Comparison of ENCODE assay signal across 8 cellular contexts in the genomic region with DNA sequence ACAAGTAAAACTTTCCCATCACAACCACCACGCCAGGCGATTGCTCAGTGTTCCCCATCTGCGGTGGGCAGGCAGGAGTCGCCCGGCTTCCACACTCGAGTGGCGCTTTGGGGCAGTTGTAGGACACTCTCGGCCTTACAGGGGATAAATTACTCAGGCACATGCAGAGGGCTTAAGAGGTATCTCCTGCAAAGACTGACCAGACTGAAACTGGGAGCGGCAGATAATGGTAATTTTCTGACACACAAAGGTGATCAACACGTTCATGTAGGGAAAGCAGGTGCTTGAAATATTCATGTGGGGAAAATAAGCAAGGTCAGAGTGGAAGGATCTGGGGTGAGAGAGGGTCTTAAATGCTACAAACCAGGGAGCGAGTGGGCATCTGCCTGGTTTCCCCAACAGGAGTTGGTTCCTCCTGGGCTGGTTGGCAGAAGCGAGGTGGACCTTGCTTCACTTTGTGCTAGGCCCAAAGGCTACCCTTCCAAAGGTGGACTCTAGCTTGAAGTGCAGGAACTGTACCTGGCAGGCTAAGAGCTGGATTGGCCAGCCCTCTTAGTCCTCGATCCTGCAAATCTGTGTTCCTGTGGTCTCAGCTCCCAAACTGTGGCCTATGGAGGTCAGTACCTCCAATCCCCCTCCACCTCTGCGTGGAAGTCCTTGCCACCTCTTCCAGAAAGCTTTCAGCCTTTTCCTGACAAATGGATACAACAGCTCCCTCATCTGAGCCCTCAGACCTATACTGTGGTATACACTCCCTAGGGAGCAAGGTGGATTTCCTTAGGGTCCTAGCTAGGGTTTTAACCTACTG. TPM values are rescaled to one million over a fixed set of nuclear protein-coding genes. Genes with fewer than 3 reads are reported as not detected.
DNase-seq lines count a peak whose midpoint lies in the region; ATAC-seq lines count a peak whose summit lies in the region.

No MANE protein-coding gene starts in this region.

- POLR2A ChIA-PET in activated CD4-positive, alpha-beta memory T cell treated with anti-CD3 and anti-CD28 coated beads for 36 hours (lab: Charles Lee) = interaction anchor here (0.9 to 2.7 kb wide), 6 partner anchors 9 to 95 kb away, joined by 3 to 16 read pairs (median 5); no protein-coding TSS in a partner anchor

- H3K9me3 Mint-ChIP-seq in activated CD4-positive, alpha-beta memory T cell treated with anti-CD3 and anti-CD28 coated beads for 36 hours = no peaks in the 10 kb centered on the region
- H3K9me3 Mint-ChIP-seq in stimulated activated memory B cell treated with anti-CD40 and anti-IgM and Interleukin-4, amounts not matched to agents 10 μg/mL and 1 μg/mL and 100 μg/mL, for 72 hours = no peaks in the 10 kb centered on the region

- peak overlapping the region; percentile 77 for H3K4me3 ChIP-seq in iPS-18c (ENCODE audit: insufficient read depth, low read depth, low read length)

- ATAC-seq in stimulated activated memory B cell treated with anti-CD40 and anti-IgM and Interleukin-4, amounts not matched to agents 10 μg/mL and 1 μg/mL and 100 μg/mL, for 72 hours = peak; percentile 31
- ATAC-seq in HG03039 (IDR thresholded peaks at IDR 0.05; ENCODE audit: unreplicated experiment) (no peak), HG03159 (IDR thresholded peaks at IDR 0.05; ENCODE audit: unreplicated experiment) (no peak)

- peak; percentile 17 for DNase-seq in NCI-H2107 treated with DMSO at 0.1 percent for 48 hours (lab: John Stamatoyannopoulos, UW; ENCODE audit: unreplicated experiment)
- DNase-seq in NCI-H2107 (lab: John Stamatoyannopoulos, UW) = no peak
- peak; percentile 68 for DNase-seq in activated CD4-positive, alpha-beta memory T cell treated with anti-CD3 and anti-CD28 coated beads for 36 hours
- DNase-seq in hepatic stellate cell (ENCODE audit: low spot score) = no peak

- intact Hi-C loops in activated CD4-positive, alpha-beta memory T cell treated with anti-CD3 and anti-CD28 coated beads for 36 hours (cut with micrococcal nuclease) = no loop called here

- H3K36me3 Mint-ChIP-seq in activated CD4-positive, alpha-beta memory T cell treated with anti-CD3 and anti-CD28 coated beads for 36 hours = peaks cover 34% of the 10 kb centered on the region
- H3K36me3 Mint-ChIP-seq in stimulated activated memory B cell treated with anti-CD40 and anti-IgM and Interleukin-4, amounts not matched to agents 10 μg/mL and 1 μg/mL and 100 μg/mL, for 72 hours = peaks cover 20% of the 10 kb centered on the region

- no peaks in the 10 kb centered on the region for H3K27me3 Mint-ChIP-seq in activated CD4-positive, alpha-beta memory T cell treated with anti-CD3 and anti-CD28 coated beads for 36 hours
- peaks cover 11% of the 10 kb centered on the region for H3K27me3 Mint-ChIP-seq in stimulated activated memory B cell treated with anti-CD40 and anti-IgM and Interleukin-4, amounts not matched to agents 10 μg/mL and 1 μg/mL and 100 μg/mL, for 72 hours

- peak overlapping the region; percentile 71 for H3K4me3 Mint-ChIP-seq in activated CD4-positive, alpha-beta memory T cell treated with anti-CD3 and anti-CD28 coated beads for 36 hours
- peak overlapping the region; percentile 60 for H3K4me3 Mint-ChIP-seq in stimulated activated memory B cell treated with anti-CD40 and anti-IgM and Interleukin-4, amounts not matched to agents 10 μg/mL and 1 μg/mL and 100 μg/mL, for 72 hours

- CTCF ChIA-PET in activated CD4-positive, alpha-beta memory T cell treated with anti-CD3 and anti-CD28 coated beads for 36 hours (lab: Charles Lee) = interaction anchor here (0.7 to 1.5 kb wide), 2 partner anchors 12 to 85 kb away, joined by 3 to 4 read pairs; no protein-coding TSS in a partner anchor

- H3K27ac Mint-ChIP-seq in activated CD4-positive, alpha-beta memory T cell treated with anti-CD3 and anti-CD28 coated beads for 36 hours = peak overlapping the region; percentile 47
- H3K27ac Mint-ChIP-seq in stimulated activated memory B cell treated with anti-CD40 and anti-IgM and Interleukin-4, amounts not matched to agents 10 μg/mL and 1 μg/mL and 100 μg/mL, for 72 hours = no peak overlapping the region

- peaks cover 51% of the 10 kb centered on the region for H3K4me1 Mint-ChIP-seq in activated CD4-positive, alpha-beta memory T cell treated with anti-CD3 and anti-CD28 coated beads for 36 hours (ENCODE audit: low read depth)
- H3K4me1 Mint-ChIP-seq in stimulated activated memory B cell treated with anti-CD40 and anti-IgM and Interleukin-4, amounts not matched to agents 10 μg/mL and 1 μg/mL and 100 μg/mL, for 72 hours = peaks cover 17% of the 10 kb centered on the region

- peaks cover 3% of the 10 kb centered on the region for H3K9me3 ChIP-seq in iPS-18c (ENCODE audit: control insufficient read depth, insufficient read depth, low read length)

RNA-seq across cellular contexts. Expression of a gene that starts 16.7 kb away (rescaled TPM):
- total RNA-seq in activated CD4-positive, alpha-beta memory T cell treated with anti-CD3 and anti-CD28 coated beads for 36 hours = 10 to 100 TPM; 93.9 to 95.6 TPM

RNA-seq across cellular contexts. Expression of a gene that starts 16.9 kb away (rescaled TPM):
- total RNA-seq in activated CD4-positive, alpha-beta memory T cell treated with anti-CD3 and anti-CD28 coated beads for 36 hours = 10 to 100 TPM; 48.4 to 48.5 TPM

Comparison
In these comparisons a context has a peak if more than half of its experiments do, and no peak if none do; other contexts are left out.
1. DNase-seq: peak in NCI-H2107 treated with DMSO at 0.1 percent for 48 hours (single experiment) and activated CD4-positive, alpha-beta memory T cell treated with anti-CD3 and anti-CD28 coated beads for 36 hours (single experiment); none in NCI-H2107 (single experiment) and hepatic stellate cell (single experiment).